Comparison of ENCODE assay signal across 8 cellular contexts in the genomic region with DNA sequence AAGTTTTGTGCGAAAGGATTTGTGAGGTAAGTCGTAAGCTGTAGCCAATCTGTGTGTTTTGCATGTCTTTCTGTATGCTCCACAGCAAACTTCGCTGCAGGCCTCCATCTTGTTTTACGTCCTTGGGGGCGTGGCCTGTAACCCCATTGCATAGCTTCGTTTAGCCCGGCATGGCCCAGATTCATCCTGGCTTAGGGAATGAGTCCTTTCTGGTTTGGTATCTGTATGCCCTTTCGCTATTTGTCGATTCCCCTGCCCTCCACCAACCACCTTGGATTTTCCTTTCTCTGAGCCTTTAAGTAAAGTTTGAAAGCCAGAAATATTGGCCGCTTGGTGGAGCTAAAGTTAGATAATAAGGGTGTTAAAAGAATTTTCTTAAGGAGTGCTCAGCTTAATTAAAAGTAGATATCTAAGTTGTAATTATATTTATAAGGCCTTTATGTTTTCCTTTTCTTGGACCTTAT.
DNase-seq lines count a peak whose midpoint lies in the region; ATAC-seq lines count a peak whose summit lies in the region.

No MANE protein-coding gene starts in this region.

- peaks cover 59% of the 10 kb centered on the region for H3K36me3 Mint-ChIP-seq in activated T-cell treated with anti-CD3 and anti-CD28 coated beads, Interleukin-2, amount 50 U/mL, for 24 hours (ENCODE audit: low read depth)

- peaks cover 16% of the 10 kb centered on the region for H3K9me3 Mint-ChIP-seq in activated T-cell treated with anti-CD3 and anti-CD28 coated beads, Interleukin-2, amount 50 U/mL, for 24 hours

- peaks cover 55% of the 10 kb centered on the region for H3K4me1 Mint-ChIP-seq in activated T-cell treated with anti-CD3 and anti-CD28 coated beads, Interleukin-2, amount 50 U/mL, for 24 hours (ENCODE audit: low read depth)

- no peaks in the 10 kb centered on the region for H3K27me3 Mint-ChIP-seq in activated T-cell treated with anti-CD3 and anti-CD28 coated beads, Interleukin-2, amount 50 U/mL, for 24 hours

- ATAC-seq in GM18498 (IDR thresholded peaks at IDR 0.05; ENCODE audit: unreplicated experiment), result no peak

- peak overlapping the region; percentile 92 for H3K4me3 Mint-ChIP-seq in activated T-cell treated with anti-CD3 and anti-CD28 coated beads, Interleukin-2, amount 50 U/mL, for 24 hours

- peak overlapping the region; percentile 90 for H3K27ac Mint-ChIP-seq in activated T-cell treated with anti-CD3 and anti-CD28 coated beads, Interleukin-2, amount 50 U/mL, for 24 hours

- DNase-seq in activated T-cell treated with anti-CD3 and anti-CD28 coated beads, Interleukin-2, amount 50 U/mL, for 24 hours, result no peak
- DNase-seq in activated T-cell treated with anti-CD3 and anti-CD28 coated beads, Interleukin-2, amount 50 U/mL, for 1 hour, result no peak
- DNase-seq in SKM-1 treated with dmso at 0.1 percent for 144 hours (lab: John Stamatoyannopoulos, UW; ENCODE audit: unreplicated experiment), result peak; percentile 44
- peak; percentile 42 for DNase-seq in fibroblast of peridontal ligament (ENCODE audit: extremely low read depth)
- DNase-seq in superior temporal gyrus (ENCODE audit: extremely low spot score), result peak; percentile 24
- no peak for DNase-seq in effector CD8-positive, alpha-beta T cell (lab: John Stamatoyannopoulos, UW)
- no peak for DNase-seq in C1 segment of cervical spinal cord (lab: John Stamatoyannopoulos, UW)

Comparison
In these comparisons a context has a peak if more than half of its experiments do, and no peak if none do; other contexts are left out.
1. DNase-seq: peak in SKM-1 treated with dmso at 0.1 percent for 144 hours (single experiment), fibroblast of peridontal ligament (single experiment) and superior temporal gyrus (single experiment); none in activated T-cell treated with anti-CD3 and anti-CD28 coated beads, Interleukin-2, amount 50 U/mL, for 24 hours (single experiment), activated T-cell treated with anti-CD3 and anti-CD28 coated beads, Interleukin-2, amount 50 U/mL, for 1 hour (single experiment), effector CD8-positive, alpha-beta T cell (single experiment) and C1 segment of cervical spinal cord (0 of 14).